Comparison of ENCODE assay signal across 9 cellular contexts in genomic region chr16:87924041-87924851, GRCh38.
DNase-seq lines count a peak whose midpoint lies in the region; ATAC-seq lines count a peak whose summit lies in the region.
"Had no signal": no experiment of that assay in that cellular context is flagged by ENCODE, and none has a peak within 500 bp of the region (broad histone marks: within the 10 kb centered on the region; RNA-seq: fewer than 3 reads in every experiment).

No MANE protein-coding gene starts in this region.

- peak; percentile 86 for ATAC-seq in GM21723 (IDR thresholded peaks at IDR 0.05; ENCODE audit: unreplicated experiment)
- ATAC-seq in HG03342 (IDR thresholded peaks at IDR 0.05; ENCODE audit: unreplicated experiment): no peak

- DNase-seq in DMS53 treated with DMSO at 0.1 percent for 48 hours (lab: John Stamatoyannopoulos, UW; ENCODE audit: unreplicated experiment): peak; percentile 76
- DNase-seq in NCI-H2081 (lab: John Stamatoyannopoulos, UW): peak; percentile 89 to 97
- peak; percentile 70 for DNase-seq in germinal center (ENCODE audit: low spot score)
- no peak for DNase-seq in activated CD4-positive, alpha-beta T cell treated with anti-CD3 and anti-CD28 coated beads, Interleukin-2, amount 50 U/mL, for 48 hours
- no peak for DNase-seq in activated naive CD4-positive, alpha-beta T cell treated with Interleukin-2 at 50 U/mL for 16 hours
- DNase-seq in activated CD8-positive, alpha-beta memory T cell treated with anti-CD3 and anti-CD28 coated beads, Interleukin-2, amount 50 U/mL, for 4 hours: no peak
- DNase-seq: activated T-cell treated with anti-CD3 and anti-CD28 coated beads, Interleukin-2, amount 50 U/mL, for 24 hours had no signal

Comparison
In these comparisons a context has a peak if more than half of its experiments do, and no peak if none do; other contexts are left out.
1. DNase-seq: peak in DMS53 treated with DMSO at 0.1 percent for 48 hours (single experiment), NCI-H2081 (2 of 2) and germinal center (single experiment); none in activated CD4-positive, alpha-beta T cell treated with anti-CD3 and anti-CD28 coated beads, Interleukin-2, amount 50 U/mL, for 48 hours (0 of 2), activated naive CD4-positive, alpha-beta T cell treated with Interleukin-2 at 50 U/mL for 16 hours (single experiment) and activated CD8-positive, alpha-beta memory T cell treated with anti-CD3 and anti-CD28 coated beads, Interleukin-2, amount 50 U/mL, for 4 hours (single experiment).